ENCODE assay signal across 1 cellular context in genomic region chr5:144191998-144192397, GRCh38.
TF ChIP-seq lines count a peak whose summit lies in the region.

No MANE protein-coding gene starts in this region.

TF ChIP-seq in H1, 55 proteins besides CTCF, POLR2A, EP300 and RAD21 (continued from another document):
- no peak for TF ChIP-seq NRF1 (IDR thresholded peaks at IDR 0.05; ENCODE audit: low read depth, low read length)
- TF ChIP-seq CEBPB (IDR thresholded peaks at IDR 0.05; ENCODE audit: low read depth, low read length) = peak; percentile 57; the same call in 1 of the 2 replicates
- no peak for TF ChIP-seq SUZ12 (IDR thresholded peaks at IDR 0.05; ENCODE audit: low read length)
- no peak for TF ChIP-seq BCL11A (IDR thresholded peaks at IDR 0.05; ENCODE audit: low read depth in 2 of 2, low read length in 2 of 2)
- TF ChIP-seq CREB1 (IDR thresholded peaks at IDR 0.05) = peak; percentile 51; the same call in 1 of the 2 replicates
